Comparison of ENCODE assay signal across 12 cellular contexts in genomic region chr6:151289399-151290007, GRCh38. TPM values are rescaled to one million over a fixed set of nuclear protein-coding genes. Genes with fewer than 3 reads are reported as not detected.
DNase-seq lines count a peak whose midpoint lies in the region; ATAC-seq and TF ChIP-seq lines count a peak whose summit lies in the region.
"Had no signal": no experiment of that assay in that cellular context is flagged by ENCODE, and none has a peak within 500 bp of the region (broad histone marks: within the 10 kb centered on the region; RNA-seq: fewer than 3 reads in every experiment).

No MANE protein-coding gene starts in this region.

- H3K27me3 Mint-ChIP-seq in activated T-helper 1 cell treated with anti-CD3 and anti-CD28 coated beads, Interleukin-12 subunit alpha, Interleukin-12 subunit beta, Interleukin-2, Interleukin-4 antibody, amounts not matched to agents 30 ng/mL and 10 ng/mL and 1 ng/mL, durations not matched to agents 14 hours and 24 hours and 36 hours (ENCODE audit: insufficient read depth): peaks cover 57% of the 10 kb centered on the region
- peaks cover 0 to 70% (median 21%) of the 10 kb centered on the region in 5 donors for H3K27me3 Mint-ChIP-seq in naive thymus-derived CD4-positive, alpha-beta T cell

- no peak overlapping the region for H3K27ac ChIP-seq in DND-41 (ENCODE audit: low read length)
- no peak overlapping the region for H3K27ac ChIP-seq in naive thymus-derived CD4-positive, alpha-beta T cell (ENCODE audit: low read depth, low read length)
- H3K27ac ChIP-seq: hepatocyte had no signal

- H3K27me3 ChIP-seq in DND-41 (ENCODE audit: insufficient read depth, low read length, poor library complexity): peaks cover 6% of the 10 kb centered on the region
- H3K27me3 ChIP-seq in naive thymus-derived CD4-positive, alpha-beta T cell (ENCODE audit: control insufficient read depth in 2 of 2, insufficient read depth in 2 of 2, low read length in 2 of 2): no peaks in the 10 kb centered on the region
- H3K27me3 ChIP-seq: hepatocyte had no signal

- ATAC-seq in DND-41 (ENCODE audit: insufficient read depth, low read depth): peak; percentile 76
- ATAC-seq in naive thymus-derived CD4-positive, alpha-beta T cell: peak; percentile 58
- no peak for ATAC-seq in GM21526 (IDR thresholded peaks at IDR 0.05; ENCODE audit: low FRiP score, unreplicated experiment)

- no peaks in the 10 kb centered on the region for H4K20me1 ChIP-seq in DND-41 (ENCODE audit: insufficient read depth, low read length)

- intact Hi-C loops in activated T-helper 1 cell treated with anti-CD3 and anti-CD28 coated beads, Interleukin-12 subunit alpha, Interleukin-12 subunit beta, Interleukin-2, Interleukin-4 antibody, amounts not matched to agents 30 ng/mL and 10 ng/mL and 1 ng/mL, durations not matched to agents 14 hours and 24 hours and 36 hours (cut with micrococcal nuclease): no loop called here
- intact Hi-C loops in naive thymus-derived CD4-positive, alpha-beta T cell (cut with micrococcal nuclease): no loop called here

- peaks cover 25% of the 10 kb centered on the region for H3K4me1 ChIP-seq in DND-41 (ENCODE audit: insufficient read depth, low read length)
- H3K4me1 ChIP-seq in naive thymus-derived CD4-positive, alpha-beta T cell (ENCODE audit: control insufficient read depth in 2 of 2, insufficient read depth in 2 of 2, low read length in 2 of 2): peaks cover 0 to 7% of the 10 kb centered on the region in 2 donors

- no peak overlapping the region for H3K4me2 ChIP-seq in DND-41 (ENCODE audit: insufficient read depth, low read length)
- H3K4me2 ChIP-seq: hepatocyte had no signal

- H3K4me1 Mint-ChIP-seq in activated T-helper 1 cell treated with anti-CD3 and anti-CD28 coated beads, Interleukin-12 subunit alpha, Interleukin-12 subunit beta, Interleukin-2, Interleukin-4 antibody, amounts not matched to agents 30 ng/mL and 10 ng/mL and 1 ng/mL, durations not matched to agents 14 hours and 24 hours and 36 hours (ENCODE audit: low read depth): peaks cover 24% of the 10 kb centered on the region
- H3K4me1 Mint-ChIP-seq in naive thymus-derived CD4-positive, alpha-beta T cell: peaks cover 24 to 38% (median 31%) of the 10 kb centered on the region in 7 donors

- H2AFZ ChIP-seq in DND-41 (ENCODE audit: low read depth, low read length): no peak overlapping the region
- H2AFZ ChIP-seq: hepatocyte had no signal

- H3K9me3 Mint-ChIP-seq in activated T-helper 1 cell treated with anti-CD3 and anti-CD28 coated beads, Interleukin-12 subunit alpha, Interleukin-12 subunit beta, Interleukin-2, Interleukin-4 antibody, amounts not matched to agents 30 ng/mL and 10 ng/mL and 1 ng/mL, durations not matched to agents 14 hours and 24 hours and 36 hours: no peaks in the 10 kb centered on the region
- H3K9me3 Mint-ChIP-seq in naive thymus-derived CD4-positive, alpha-beta T cell: no peaks in the 10 kb centered on the region

- no peaks in the 10 kb centered on the region for H3K36me3 Mint-ChIP-seq in activated T-helper 1 cell treated with anti-CD3 and anti-CD28 coated beads, Interleukin-12 subunit alpha, Interleukin-12 subunit beta, Interleukin-2, Interleukin-4 antibody, amounts not matched to agents 30 ng/mL and 10 ng/mL and 1 ng/mL, durations not matched to agents 14 hours and 24 hours and 36 hours (ENCODE audit: low read depth)
- no peaks in the 10 kb centered on the region for H3K36me3 Mint-ChIP-seq in naive thymus-derived CD4-positive, alpha-beta T cell

- no peaks in the 10 kb centered on the region for H3K36me3 ChIP-seq in DND-41 (ENCODE audit: insufficient read depth, low read length)
- no peaks in the 10 kb centered on the region for H3K36me3 ChIP-seq in naive thymus-derived CD4-positive, alpha-beta T cell (ENCODE audit: control insufficient read depth in 2 of 3, insufficient read depth in 3 of 3, low read length in 3 of 3)

- H3K9me3 ChIP-seq in DND-41 (ENCODE audit: insufficient read depth, low read length, severe bottlenecking): no peaks in the 10 kb centered on the region
- H3K9me3 ChIP-seq in naive thymus-derived CD4-positive, alpha-beta T cell (ENCODE audit: control insufficient read depth in 2 of 3, low read length in 3 of 3): no peaks in the 10 kb centered on the region

- no peak overlapping the region for H3K4me3 Mint-ChIP-seq in activated T-helper 1 cell treated with anti-CD3 and anti-CD28 coated beads, Interleukin-12 subunit alpha, Interleukin-12 subunit beta, Interleukin-2, Interleukin-4 antibody, amounts not matched to agents 30 ng/mL and 10 ng/mL and 1 ng/mL, durations not matched to agents 14 hours and 24 hours and 36 hours
- peak overlapping the region in 7 of 10 donors; percentile 9 to 46 (median 30) for H3K4me3 Mint-ChIP-seq in naive thymus-derived CD4-positive, alpha-beta T cell

- POLR2A ChIA-PET in naive thymus-derived CD4-positive, alpha-beta T cell (lab: Charles Lee): no interaction called here

- H3K4me3 ChIP-seq in DND-41 (ENCODE audit: low read depth in 1 of 2, low read length in 2 of 2): no peak overlapping the region
- no peak overlapping the region for H3K4me3 ChIP-seq in Jurkat, Clone E6-1 (ENCODE audit: low read length)
- no peak overlapping the region for H3K4me3 ChIP-seq in naive thymus-derived CD4-positive, alpha-beta T cell (ENCODE audit: low read length)
- H3K4me3 ChIP-seq: hepatocyte had no signal

- H3K27ac Mint-ChIP-seq in activated T-helper 1 cell treated with anti-CD3 and anti-CD28 coated beads, Interleukin-12 subunit alpha, Interleukin-12 subunit beta, Interleukin-2, Interleukin-4 antibody, amounts not matched to agents 30 ng/mL and 10 ng/mL and 1 ng/mL, durations not matched to agents 14 hours and 24 hours and 36 hours: peak overlapping the region; percentile 5
- peak overlapping the region in 2 of 9 donors; percentile 5 to 26 for H3K27ac Mint-ChIP-seq in naive thymus-derived CD4-positive, alpha-beta T cell

- H3K79me2 ChIP-seq in DND-41 (ENCODE audit: insufficient read depth, low read length): no peaks in the 10 kb centered on the region
- H3K79me2 ChIP-seq: hepatocyte had no signal

- TF ChIP-seq CTCF in DND-41 (IDR thresholded peaks at IDR 0.05; ENCODE audit: borderline replicate concordance, extremely low read depth, low read length, poor library complexity, severe bottlenecking) (no peak), GM20000 (IDR thresholded peaks at IDR 0.05; ENCODE audit: extremely low read depth, missing control alignments) (no peak)

- CTCF ChIA-PET in naive thymus-derived CD4-positive, alpha-beta T cell (lab: Charles Lee): no interaction called here

- H3K9ac ChIP-seq in DND-41 (ENCODE audit: low read depth, low read length): no peak overlapping the region

- DNase-seq in DND-41: peak; percentile 6
- DNase-seq in Jurkat, Clone E6-1 (ENCODE audit: low read depth, low spot score): peak; percentile 65
- DNase-seq in activated T-helper 1 cell treated with anti-CD3 and anti-CD28 coated beads, Interleukin-12 subunit alpha, Interleukin-12 subunit beta, Interleukin-2, Interleukin-4 antibody, amounts not matched to agents 30 ng/mL and 10 ng/mL and 1 ng/mL, durations not matched to agents 14 hours and 24 hours and 36 hours (ENCODE audit: low spot score): peak; percentile 12
- peak in 4 of 9 donors; percentile 6 to 23 (median 12) for DNase-seq in naive thymus-derived CD4-positive, alpha-beta T cell
- no peak for DNase-seq in GM20000 (ENCODE audit: low spot score)
- no peak for DNase-seq in COLO668 (lab: John Stamatoyannopoulos, UW; ENCODE audit: unreplicated experiment)
- DNase-seq in midbrain (lab: John Stamatoyannopoulos, UW): no peak
- DNase-seq: Karpas-422, NCI-H187, RPMI8226 had no signal

RNA-seq across cellular contexts. Expression of gene AKAP12, which starts 49.7 kb away (rescaled TPM):
- 6.0 TPM for polyA plus RNA-seq in Jurkat, Clone E6-1 (2012; ENCODE audit: insufficient read depth, insufficient read length)
- 0.47 and 0.78 TPM in 2 replicates for total RNA-seq in activated T-helper 1 cell treated with anti-CD3 and anti-CD28 coated beads, Interleukin-12 subunit alpha, Interleukin-12 subunit beta, Interleukin-2, Interleukin-4 antibody, amounts not matched to agents 30 ng/mL and 10 ng/mL and 1 ng/mL, durations not matched to agents 14 hours and 24 hours and 36 hours
- 1 to 10 TPM in 2 of 5 experiments, under 1 TPM in 1, not detected in 2; 0.39 to 4.0 (median 1.1) TPM for total RNA-seq in naive thymus-derived CD4-positive, alpha-beta T cell
- polyA plus RNA-seq in naive thymus-derived CD4-positive, alpha-beta T cell: not detected

Comparison
In these comparisons a context has a peak if more than half of its experiments do, and no peak if none do; other contexts are left out.
1. DNase-seq: peak in DND-41 (single experiment), Jurkat, Clone E6-1 (single experiment) and activated T-helper 1 cell treated with anti-CD3 and anti-CD28 coated beads, Interleukin-12 subunit alpha, Interleukin-12 subunit beta, Interleukin-2, Interleukin-4 antibody, amounts not matched to agents 30 ng/mL and 10 ng/mL and 1 ng/mL, durations not matched to agents 14 hours and 24 hours and 36 hours (single experiment); none in GM20000 (single experiment), COLO668 (single experiment) and midbrain (single experiment).